8 cellular contexts compared by ENCODE assay signal in genomic region chr4:40976343-40976742, GRCh38.
DNase-seq lines count a peak whose midpoint lies in the region; ATAC-seq and TF ChIP-seq lines count a peak whose summit lies in the region.

No MANE protein-coding gene starts in this region.

- TF ChIP-seq CTCF in astrocyte of the spinal cord (IDR thresholded peaks at IDR 0.05; ENCODE audit: low read depth, low read length): peak; percentile 68

- H3K27ac ChIP-seq in BLaER1 treated with 17β-estradiol and CSF1 and Interleukin-3, amounts not matched to agents 10 nM and 100 nM: peak overlapping the region in 6 of 11 experiments; percentile 17 to 46 (median 40); a peak in 7 of 22 replicates

- no peak overlapping the region for H3K9ac ChIP-seq in BLaER1 treated with 17β-estradiol and CSF1 and Interleukin-3, amounts not matched to agents 10 nM and 100 nM

- H4K20me1 ChIP-seq in BLaER1 treated with 17β-estradiol and CSF1 and Interleukin-3, amounts not matched to agents 10 nM and 100 nM: no peaks in the 10 kb centered on the region

- H3K4me2 ChIP-seq in BLaER1 treated with 17β-estradiol and CSF1 and Interleukin-3, amounts not matched to agents 10 nM and 100 nM: peak overlapping the region in 2 of 11 experiments; percentile 7 to 14; a peak in 2 of 22 replicates

- in situ Hi-C loops in astrocyte of the spinal cord (cut with HindIII; ENCODE audit: low sequenced_read_pairs): no loop called here

- DNase-seq in NCI-H2107 treated with DMSO at 0.1 percent for 48 hours (lab: John Stamatoyannopoulos, UW; ENCODE audit: unreplicated experiment) (peak; percentile 10), astrocyte of the spinal cord (ENCODE audit: low read depth, low spot score) (peak; percentile 72), kidney glomerular epithelial cell (lab: John Stamatoyannopoulos, UW) (peak; percentile 63), GM19240 (ENCODE audit: insufficient read length, low spot score) (no peak)

- no peak overlapping the region for H3K4me3 ChIP-seq in BLaER1 treated with 17β-estradiol and CSF1 and Interleukin-3, amounts not matched to agents 10 nM and 100 nM
- no peak overlapping the region for H3K4me3 ChIP-seq in astrocyte of the spinal cord (ENCODE audit: low read depth, low read length)

- peaks cover 0 to 13% (median 7%) of the 10 kb centered on the region in 11 experiments; a peak in 8 of 22 replicates for H3K36me3 ChIP-seq in BLaER1 treated with 17β-estradiol and CSF1 and Interleukin-3, amounts not matched to agents 10 nM and 100 nM

- no peaks in the 10 kb centered on the region for H3K27me3 ChIP-seq in BLaER1 treated with 17β-estradiol and CSF1 and Interleukin-3, amounts not matched to agents 10 nM and 100 nM

- peaks cover 15 to 30% (median 21%) of the 10 kb centered on the region in 11 experiments for H3K9me3 ChIP-seq in BLaER1 treated with 17β-estradiol and CSF1 and Interleukin-3, amounts not matched to agents 10 nM and 100 nM (replicated peaks in 1 of 11)

- peaks cover 0 to 5% (median 0%) of the 10 kb centered on the region in 10 experiments; a peak in 5 of 20 replicates for H3K4me1 ChIP-seq in BLaER1 treated with 17β-estradiol and CSF1 and Interleukin-3, amounts not matched to agents 10 nM and 100 nM

- peak; percentile 72 for ATAC-seq in GM19035 (IDR thresholded peaks at IDR 0.05; ENCODE audit: unreplicated experiment)
- no peak for ATAC-seq in GM21360 (IDR thresholded peaks at IDR 0.05; ENCODE audit: unreplicated experiment)
- no peak for ATAC-seq in HG03442 (IDR thresholded peaks at IDR 0.05; ENCODE audit: unreplicated experiment)
